19 cellular contexts compared by ENCODE assay signal in genomic region chr2:150584081-150584480, GRCh38.
DNase-seq lines count a peak whose midpoint lies in the region; ATAC-seq, FAIRE-seq and TF ChIP-seq lines count a peak whose summit lies in the region.
"Had no signal": no experiment of that assay in that cellular context is flagged by ENCODE, and none has a peak within 500 bp of the region (broad histone marks: within the 10 kb centered on the region; RNA-seq: fewer than 3 reads in every experiment).

No MANE protein-coding gene starts in this region.

- ATAC-seq in foreskin keratinocyte (peak; percentile 76), heart right ventricle (no peak)
- no peak for ATAC-seq in CD8-positive, alpha-beta T cell
- ATAC-seq: HCT116, HepG2 had no signal

- H3K9me3 ChIP-seq in mammary epithelial cell (replicated peaks; ENCODE audit: insufficient read depth, low read length) (no peaks in the 10 kb centered on the region), breast epithelium (peaks cover 5 to 6% of the 10 kb centered on the region in 2 donors), heart right ventricle (peaks cover 0 to 8% (median 2%) of the 10 kb centered on the region in 11 donors)
- no peaks in the 10 kb centered on the region for H3K9me3 ChIP-seq in CD8-positive, alpha-beta T cell (ENCODE audit: low read length)

- H3K27ac Mint-ChIP-seq in CD8-positive, alpha-beta T cell: no peak overlapping the region
- H3K27ac Mint-ChIP-seq: CD14-positive monocyte; CD4-positive, alpha-beta memory T cell had no signal

- TF ChIP-seq CTCF in mammary epithelial cell (conservative IDR thresholded peaks at IDR 0.05 in 1 of 2, IDR thresholded peaks at IDR 0.05 in 1 of 2; ENCODE audit: extremely low read depth in 1 of 2, insufficient read depth in 1 of 2, low read depth in 1 of 2, low read length in 2 of 2) (no peak), breast epithelium (IDR thresholded peaks at IDR 0.05) (no peak), bronchial epithelial cell (IDR thresholded peaks at IDR 0.05; ENCODE audit: insufficient read depth, low read length, severe bottlenecking) (no peak), foreskin keratinocyte (conservative IDR thresholded peaks at IDR 0.05) (no peak), heart right ventricle (IDR thresholded peaks at IDR 0.05) (no peak)
- no peak for TF ChIP-seq CTCF in CD8-positive, alpha-beta T cell (IDR thresholded peaks at IDR 0.05)

- H3K4me2 ChIP-seq in mammary epithelial cell (ENCODE audit: insufficient read depth, low read depth, low read length): no peak overlapping the region
- H3K4me2 ChIP-seq: BLaER1 had no signal

- no peak for TF ChIP-seq POLR2A in breast epithelium (IDR thresholded peaks at IDR 0.05)

- H3K4me3 ChIP-seq in mammary epithelial cell (replicated peaks in 1 of 3; ENCODE audit: insufficient read depth in 1 of 3, low read depth in 2 of 3, low read length in 3 of 3) (no peak overlapping the region), breast epithelium (no peak overlapping the region), bronchial epithelial cell (ENCODE audit: low read depth, low read length) (no peak overlapping the region), heart right ventricle (no peak overlapping the region)
- H3K4me3 ChIP-seq in CD8-positive, alpha-beta T cell (ENCODE audit: low read depth, low read length): no peak overlapping the region
- H3K4me3 ChIP-seq: BLaER1 had no signal

- BruUV-seq in mammary epithelial cell (replicated peaks; lab: Mats Ljungman, UMichigan): no TSS peak

- WGBS in mammary epithelial cell (ENCODE audit: low coverage, missing lambda C conversion rate): 100% methylated on average over 4 of the region's 4 CpGs
- 94 to 95% methylated on average over 4 of the region's 4 CpGs for WGBS in heart right ventricle, 2 donors

- H3K36me3 ChIP-seq in mammary epithelial cell (ENCODE audit: insufficient read depth, low read length) (no peaks in the 10 kb centered on the region), breast epithelium (no peaks in the 10 kb centered on the region), bronchial epithelial cell (ENCODE audit: control insufficient read depth, insufficient read depth, low read length) (no peaks in the 10 kb centered on the region), heart right ventricle (no peaks in the 10 kb centered on the region)
- no peaks in the 10 kb centered on the region for H3K36me3 ChIP-seq in CD8-positive, alpha-beta T cell (ENCODE audit: insufficient read depth, low read length)
- H3K36me3 ChIP-seq: BLaER1 had no signal

- DNase-seq in mammary epithelial cell (peak; percentile 46), breast epithelium (ENCODE audit: low spot score in 2 of 2) (no peak), bronchial epithelial cell (ENCODE audit: low read depth) (peak; percentile 36), foreskin keratinocyte (peak in 1 of 2 donors; percentile 71), posterior cingulate gyrus (no peak), heart right ventricle (no peak), SKM-1 (lab: John Stamatoyannopoulos, UW; ENCODE audit: unreplicated experiment) (no peak)
- no peak for DNase-seq in CD8-positive, alpha-beta T cell
- DNase-seq: Calu3; CD4-positive, alpha-beta memory T cell; DMS79 treated with DMSO at 0.1 percent for 48 hours; GF-D8; GOT3; H7 had no signal

- H4K20me1 ChIP-seq in mammary epithelial cell (ENCODE audit: insufficient read depth, low read length): no peaks in the 10 kb centered on the region
- H4K20me1 ChIP-seq: BLaER1 had no signal

- no peaks in the 10 kb centered on the region for H3K4me1 Mint-ChIP-seq in CD8-positive, alpha-beta T cell (ENCODE audit: low read depth)
- H3K4me1 Mint-ChIP-seq: CD14-positive monocyte; CD4-positive, alpha-beta memory T cell had no signal

- H3K4me1 ChIP-seq in mammary epithelial cell (ENCODE audit: insufficient read depth, low read length) (peaks cover 21% of the 10 kb centered on the region), breast epithelium (no peaks in the 10 kb centered on the region), foreskin keratinocyte (peaks cover 24% of the 10 kb centered on the region), heart right ventricle (peaks cover 0 to 14% (median 6%) of the 10 kb centered on the region in 9 donors)
- no peaks in the 10 kb centered on the region for H3K4me1 ChIP-seq in CD8-positive, alpha-beta T cell (ENCODE audit: insufficient read depth, low read length)
- H3K4me1 ChIP-seq: BLaER1 had no signal

- dilution Hi-C loops in mammary epithelial cell (cut with HindIII; ENCODE audit: low sequenced_read_pairs): no loop called here

- CTCF ChIA-PET in mammary epithelial cell (lab: Charles Lee; ENCODE audit: low non-redundant PET): no interaction called here
- CTCF ChIA-PET in CD8-positive, alpha-beta T cell (lab: Charles Lee): no interaction called here

- POLR2A ChIA-PET in CD8-positive, alpha-beta T cell (lab: Charles Lee): no interaction called here

- H3K36me3 Mint-ChIP-seq in CD8-positive, alpha-beta T cell: no peaks in the 10 kb centered on the region
- H3K36me3 Mint-ChIP-seq: CD14-positive monocyte; CD4-positive, alpha-beta memory T cell had no signal

- no peak overlapping the region for H3K4me3 Mint-ChIP-seq in CD8-positive, alpha-beta T cell
- H3K4me3 Mint-ChIP-seq: CD14-positive monocyte; CD4-positive, alpha-beta memory T cell had no signal

- H2AFZ ChIP-seq in mammary epithelial cell (ENCODE audit: low read depth, low read length): no peak overlapping the region

- no peak overlapping the region for H3K27ac ChIP-seq in mammary epithelial cell (ENCODE audit: insufficient read depth, low read depth, low read length)
- no peak overlapping the region for H3K27ac ChIP-seq in breast epithelium
- H3K27ac ChIP-seq in foreskin keratinocyte: no peak overlapping the region
- no peak overlapping the region for H3K27ac ChIP-seq in CD8-positive, alpha-beta T cell (ENCODE audit: low read depth, low read length)
- no peak overlapping the region for H3K27ac ChIP-seq in heart right ventricle
- H3K27ac ChIP-seq: 22Rv1, BLaER1 had no signal

- no peaks in the 10 kb centered on the region for H3K79me2 ChIP-seq in mammary epithelial cell (ENCODE audit: insufficient read depth, low read length)

- H3K9me3 Mint-ChIP-seq in CD8-positive, alpha-beta T cell: peaks cover 10% of the 10 kb centered on the region

- H3K27me3 Mint-ChIP-seq in CD8-positive, alpha-beta T cell (ENCODE audit: low read depth): no peaks in the 10 kb centered on the region
- H3K27me3 Mint-ChIP-seq: CD4-positive, alpha-beta memory T cell had no signal

- no peak overlapping the region for H3K9ac ChIP-seq in mammary epithelial cell (ENCODE audit: insufficient read depth, low read length)
- H3K9ac ChIP-seq: BLaER1 had no signal

- no peak for FAIRE-seq in bronchial epithelial cell (lab: Jason Lieb, UNC)
- FAIRE-seq: HepG2 had no signal

- intact Hi-C loops in mammary epithelial cell (cut with micrococcal nuclease): no loop called here
- intact Hi-C loops in breast epithelium (cut with DNase I; ENCODE audit: low total_unique reads): no loop called here
- intact Hi-C loops in posterior cingulate gyrus (cut with DNase I): no loop called here
- intact Hi-C loops in CD8-positive, alpha-beta T cell (cut with DNase I, micrococcal nuclease): no loop called here
- intact Hi-C loops in heart right ventricle (cut with DNase I): loop anchor here in 1 of 10 donors (10.0 kb wide), 1 partner anchor 69 kb away; no protein-coding TSS in a partner anchor

- in situ Hi-C loops in mammary epithelial cell (cut with MboI; ENCODE audit: low sequenced_read_pairs in 2 of 2): no loop called here

- H3K27me3 ChIP-seq in mammary epithelial cell (ENCODE audit: insufficient read depth, low read length): no peaks in the 10 kb centered on the region
- no peaks in the 10 kb centered on the region for H3K27me3 ChIP-seq in breast epithelium
- H3K27me3 ChIP-seq in bronchial epithelial cell (ENCODE audit: control insufficient read depth, insufficient read depth, low read length): no peaks in the 10 kb centered on the region
- H3K27me3 ChIP-seq in foreskin keratinocyte: no peaks in the 10 kb centered on the region
- no peaks in the 10 kb centered on the region for H3K27me3 ChIP-seq in CD8-positive, alpha-beta T cell (ENCODE audit: insufficient read depth, low read length)
- no peaks in the 10 kb centered on the region for H3K27me3 ChIP-seq in heart right ventricle
- H3K27me3 ChIP-seq: BLaER1 had no signal

Comparison
In these comparisons a context has a peak if more than half of its experiments do, and no peak if none do; other contexts are left out.
1. DNase-seq: peak in mammary epithelial cell (single experiment) and bronchial epithelial cell (single experiment); none in breast epithelium (0 of 2), posterior cingulate gyrus (0 of 10), CD8-positive, alpha-beta T cell (0 of 7), heart right ventricle (0 of 2) and SKM-1 (single experiment).